In genomic region chr11:66981976-66982578, GRCh38 we compare ENCODE assay signal across 8 cellular contexts. TPM values are rescaled to one million over a fixed set of nuclear protein-coding genes. Genes with fewer than 3 reads are reported as not detected.
DNase-seq lines count a peak whose midpoint lies in the region; ATAC-seq lines count a peak whose summit lies in the region.

No MANE protein-coding gene starts in this region.

- peaks cover 3 to 14% (median 5%) of the 10 kb centered on the region in 3 donors for H3K27me3 Mint-ChIP-seq in immature natural killer cell (ENCODE audit: low read depth in 3 of 3)

- H3K27ac ChIP-seq in right cardiac atrium (ENCODE audit: low read length) (no peak overlapping the region), substantia nigra (ENCODE audit: low read depth, low read length, poor library complexity, severe bottlenecking) (no peak overlapping the region)

- no peak overlapping the region for H3K4me3 ChIP-seq in adipocyte (ENCODE audit: low read length)
- no peak overlapping the region for H3K4me3 ChIP-seq in right cardiac atrium (ENCODE audit: low read length)

- intact Hi-C loops in right cardiac atrium (cut with DNase I): no loop called here

- H3K9me3 Mint-ChIP-seq in immature natural killer cell: peaks cover 0 to 2% (median 0%) of the 10 kb centered on the region in 6 donors

- H3K4me1 ChIP-seq in adipocyte (ENCODE audit: control insufficient read depth, insufficient read depth, low read length) (peaks cover 5% of the 10 kb centered on the region), right cardiac atrium (ENCODE audit: control insufficient read depth, insufficient read depth, low read length) (no peaks in the 10 kb centered on the region)

- no peak overlapping the region for H3K4me3 Mint-ChIP-seq in immature natural killer cell

- peak; percentile 46 to 78 for ATAC-seq in right cardiac atrium

- H3K27me3 ChIP-seq in adipocyte (replicated peaks; ENCODE audit: control insufficient read depth, insufficient read depth, low read length): peaks cover 4% of the 10 kb centered on the region
- H3K27me3 ChIP-seq in right cardiac atrium (ENCODE audit: control insufficient read depth, insufficient read depth): no peaks in the 10 kb centered on the region

- no peaks in the 10 kb centered on the region for H3K36me3 ChIP-seq in adipocyte (ENCODE audit: control insufficient read depth, insufficient read depth, low read length, severe bottlenecking)

- H3K9me3 ChIP-seq in adipocyte (ENCODE audit: control insufficient read depth, low read length) (peaks cover 12% of the 10 kb centered on the region), right cardiac atrium (ENCODE audit: control insufficient read depth, low read length) (no peaks in the 10 kb centered on the region)

- no peak overlapping the region for H3K27ac Mint-ChIP-seq in immature natural killer cell

- no peaks in the 10 kb centered on the region for H3K4me1 Mint-ChIP-seq in immature natural killer cell

- H3K9ac ChIP-seq in adipocyte (ENCODE audit: low read length): no peak overlapping the region

- 18% methylated on average over 9 of the region's 9 CpGs for WGBS in right cardiac atrium

- H3K36me3 Mint-ChIP-seq in immature natural killer cell: no peaks in the 10 kb centered on the region

- DNase-seq in stimulated activated CD4-positive, alpha-beta T cell treated with anti-CD3 and anti-CD28 coated beads, Interleukin-4, amount 100 ng/mL, for 1 hour: peak; percentile 11
- no peak for DNase-seq in stimulated activated CD4-positive, alpha-beta T cell treated with anti-CD3 and anti-CD28 coated beads, Interleukin-12 subunit alpha, Interleukin-12 subunit beta, amount 100 ng/mL, for 4 hours
- DNase-seq in NCI-H2196 (lab: John Stamatoyannopoulos, UW; ENCODE audit: unreplicated experiment) (peak; percentile 93), adipocyte (ENCODE audit: low read depth) (peak; percentile 93), right cardiac atrium (peak; percentile 89 to 93 (median 90)), substantia nigra (lab: John Stamatoyannopoulos, UW) (peak in 31 of 49 donors; percentile 9 to 90 (median 36)), immature natural killer cell (no peak)
- DNase-seq in effector CD8-positive, alpha-beta T cell (lab: John Stamatoyannopoulos, UW): no peak

RNA-seq across cellular contexts. Expression of gene C11orf86, which starts 7.0 kb away (rescaled TPM):
- not detected for total RNA-seq in right cardiac atrium
- polyA plus RNA-seq in right cardiac atrium (not detected), immature natural killer cell (not detected)

RNA-seq across cellular contexts. Expression of gene PC, which starts 23.9 kb away (rescaled TPM):
- total RNA-seq in right cardiac atrium: 10 to 100 TPM in 1 of 4 donors, 1 to 10 TPM in 3; 7.2 to 11.0 (median 9.0) TPM
- polyA plus RNA-seq in right cardiac atrium (22.6 TPM), immature natural killer cell (1 to 10 TPM in 2 of 3 donors, not detected in 1; 3.7 to 4.2 TPM)

RNA-seq across cellular contexts. Expression of gene SYT12, which starts 40.9 kb away (rescaled TPM):
- 1 to 10 TPM in 1 of 4 donors, under 1 TPM in 3; 0.11 to 1.4 (median 0.24) TPM for total RNA-seq in right cardiac atrium
- 0.18 TPM for polyA plus RNA-seq in right cardiac atrium
- not detected for polyA plus RNA-seq in immature natural killer cell

Comparison
In these comparisons a context has a peak if more than half of its experiments do, and no peak if none do; other contexts are left out.
1. DNase-seq: peak in stimulated activated CD4-positive, alpha-beta T cell treated with anti-CD3 and anti-CD28 coated beads, Interleukin-4, amount 100 ng/mL, for 1 hour (single experiment), NCI-H2196 (single experiment), adipocyte (single experiment), right cardiac atrium (3 of 3) and substantia nigra (31 of 49); none in stimulated activated CD4-positive, alpha-beta T cell treated with anti-CD3 and anti-CD28 coated beads, Interleukin-12 subunit alpha, Interleukin-12 subunit beta, amount 100 ng/mL, for 4 hours (single experiment), immature natural killer cell (0 of 3) and effector CD8-positive, alpha-beta T cell (single experiment).